Comparison of ENCODE assay signal across 12 cellular contexts in the genomic region with DNA sequence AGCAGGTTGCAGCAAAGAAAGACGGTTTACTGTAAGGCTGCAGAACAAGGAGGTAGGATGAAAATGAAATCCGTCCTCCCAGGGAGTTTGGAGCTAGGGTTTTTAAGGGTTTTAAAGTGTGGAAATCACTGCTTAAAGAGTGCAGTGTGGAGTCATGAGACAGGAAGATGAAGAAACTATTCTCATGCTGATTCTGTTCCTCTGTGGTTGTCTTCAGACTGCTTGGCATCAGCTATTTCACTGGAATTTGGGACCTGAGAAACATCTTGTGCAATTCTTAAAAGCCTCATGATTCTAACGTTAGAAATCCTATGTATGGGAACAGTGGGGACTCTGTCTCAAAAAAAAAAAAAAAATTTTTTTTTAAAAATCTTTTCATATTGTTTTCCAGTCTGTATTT. TPM values are rescaled to one million over a fixed set of nuclear protein-coding genes. Genes with fewer than 3 reads are reported as not detected.
DNase-seq lines count a peak whose midpoint lies in the region; ATAC-seq and TF ChIP-seq lines count a peak whose summit lies in the region.
"Had no signal": no experiment of that assay in that cellular context is flagged by ENCODE, and none has a peak within 500 bp of the region (broad histone marks: within the 10 kb centered on the region; RNA-seq: fewer than 3 reads in every experiment).

No MANE protein-coding gene starts in this region.

- H3K27me3 ChIP-seq in hepatocyte: no peaks in the 10 kb centered on the region

- DNase-seq in ELR (ENCODE audit: low read depth): peak; percentile 4
- peak; percentile 94 for DNase-seq in amniotic epithelial cell (ENCODE audit: low read depth)
- peak; percentile 34 for DNase-seq in hepatocyte (ENCODE audit: low spot score)
- peak; percentile 75 for DNase-seq in stromal cell of bone marrow (ENCODE audit: low read depth)
- DNase-seq in stimulated activated CD4-positive, alpha-beta T cell treated with anti-CD3 and anti-CD28 coated beads, Interleukin-4, amount 100 ng/mL, for 1 hour: no peak
- DNase-seq in activated CD8-positive, alpha-beta memory T cell treated with anti-CD3 and anti-CD28 coated beads, Interleukin-2, amount 50 U/mL, for 48 hours: no peak
- DNase-seq in NCI-H1694 treated with DMSO at 0.1 percent for 48 hours (lab: John Stamatoyannopoulos, UW): no peak
- DNase-seq: activated CD4-positive, CD25-positive, alpha-beta regulatory T cell treated with anti-CD3 and anti-CD28 coated beads, Interleukin-2, amount 50 U/mL, for 72 hours; DMS79 treated with DMSO at 0.1 percent for 48 hours; NCI-H1930; stimulated activated CD4-positive, alpha-beta T cell treated with anti-CD3 and anti-CD28 coated beads, Interleukin-4, amount 100 ng/mL, for 24 hours had no signal

- peak overlapping the region; percentile 34 for H3K4me2 ChIP-seq in hepatocyte

- no peaks in the 10 kb centered on the region for H3K9me3 ChIP-seq in hepatocyte (ENCODE audit: low read depth)

- H3K9me2 ChIP-seq in hepatocyte (replicated peaks; ENCODE audit: insufficient read depth): no peaks in the 10 kb centered on the region

- H3K79me2 ChIP-seq in hepatocyte: peaks cover 53% of the 10 kb centered on the region

- H3K27ac ChIP-seq in hepatocyte: peak overlapping the region; percentile 70

- H3K36me3 ChIP-seq in hepatocyte (replicated peaks; ENCODE audit: insufficient read depth, low read depth): no peaks in the 10 kb centered on the region

- H2AFZ ChIP-seq in hepatocyte: no peak overlapping the region

- WGBS in hepatocyte (ENCODE audit: low lambda C conversion rate, missing lambda C conversion rate): 50% methylated on average over 3 of the region's 3 CpGs

- H3K4me3 ChIP-seq in hepatocyte: no peak overlapping the region

- TF ChIP-seq CTCF in hepatocyte (IDR thresholded peaks at IDR 0.05; ENCODE audit: poor library complexity): no peak

- H3K4me1 ChIP-seq in hepatocyte (ENCODE audit: insufficient read depth): no peaks in the 10 kb centered on the region

- no peaks in the 10 kb centered on the region for H4K20me1 ChIP-seq in hepatocyte (ENCODE audit: insufficient read depth, poor library complexity, severe bottlenecking)

- no peak for ATAC-seq in HG03520 (IDR thresholded peaks at IDR 0.05; ENCODE audit: unreplicated experiment)

RNA-seq across cellular contexts. Expression of a gene that starts 11.4 kb away (rescaled TPM):
- 12.8 and 15.6 TPM in 2 replicates for total RNA-seq in hepatocyte
- 12.3 and 13.5 TPM in 2 replicates for polyA plus RNA-seq in hepatocyte

Comparison
In these comparisons a context has a peak if more than half of its experiments do, and no peak if none do; other contexts are left out.
1. DNase-seq: peak in ELR (single experiment), amniotic epithelial cell (single experiment), hepatocyte (single experiment) and stromal cell of bone marrow (single experiment); none in stimulated activated CD4-positive, alpha-beta T cell treated with anti-CD3 and anti-CD28 coated beads, Interleukin-4, amount 100 ng/mL, for 1 hour (single experiment), activated CD8-positive, alpha-beta memory T cell treated with anti-CD3 and anti-CD28 coated beads, Interleukin-2, amount 50 U/mL, for 48 hours (single experiment) and NCI-H1694 treated with DMSO at 0.1 percent for 48 hours (single experiment).